17 cellular contexts compared by ENCODE assay signal in the genomic region with DNA sequence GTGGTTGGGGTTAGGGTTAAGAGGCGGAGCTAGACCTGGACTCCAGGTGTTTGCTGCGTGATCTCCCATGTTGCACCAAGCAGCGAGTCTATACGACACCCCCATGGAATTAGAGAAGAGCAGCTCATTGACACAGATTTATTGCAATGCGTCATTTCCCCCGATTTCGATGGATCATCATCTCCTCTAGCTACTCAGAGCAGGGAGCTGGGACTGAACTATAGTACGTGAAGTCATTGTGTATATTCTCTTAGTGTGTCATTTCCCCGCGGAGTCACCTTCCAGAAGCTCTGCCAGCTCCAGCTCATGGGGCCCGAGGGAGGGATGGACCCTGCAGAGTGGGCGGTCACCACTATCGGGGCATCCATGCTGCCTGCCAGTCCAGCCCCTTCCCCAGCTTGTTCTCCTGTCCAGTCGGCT. TPM values are rescaled to one million over a fixed set of nuclear protein-coding genes. Genes with fewer than 3 reads are reported as not detected.
A peak's percentile ranks its signal among the peaks of the same experiment; 100 is the strongest.
DNase-seq lines count a peak whose midpoint lies in the region; ATAC-seq and TF ChIP-seq lines count a peak whose summit lies in the region.
"Had no signal": no experiment of that assay in that cellular context is flagged by ENCODE, and none has a peak within 500 bp of the region (broad histone marks: within the 10 kb centered on the region; RNA-seq: fewer than 3 reads in every experiment).

No MANE protein-coding gene starts in this region.

- no peaks in the 10 kb centered on the region for H3K9me3 ChIP-seq in OCI-LY1 (ENCODE audit: low read length)
- no peaks in the 10 kb centered on the region for H3K9me3 ChIP-seq in fibroblast of lung (ENCODE audit: control insufficient read depth, insufficient read depth, low read depth, low read length)
- H3K9me3 ChIP-seq in body of pancreas: no peaks in the 10 kb centered on the region
- H3K9me3 ChIP-seq: sigmoid colon, thoracic aorta had no signal

- H2AFZ ChIP-seq in OCI-LY1 (ENCODE audit: low read length): no peak overlapping the region
- no peak overlapping the region for H2AFZ ChIP-seq in fibroblast of lung (ENCODE audit: low read length)

- H3K4me2 ChIP-seq in OCI-LY1 (ENCODE audit: low read length) (peak overlapping the region; percentile 17; the same call in 1 of the 2 replicates), fibroblast of lung (ENCODE audit: extremely low read depth, insufficient read depth, low read length) (no peak overlapping the region)

- intact Hi-C loops in posterior vena cava (cut with DNase I) (no loop called here), body of pancreas (cut with DNase I) (no loop called here), left ventricle myocardium superior (cut with micrococcal nuclease) (no loop called here)

- H3K27ac ChIP-seq in OCI-LY1 (ENCODE audit: low read depth, low read length, poor library complexity, severe bottlenecking): no peak overlapping the region
- H3K27ac ChIP-seq in fibroblast of lung (ENCODE audit: insufficient read depth, low read length): no peak overlapping the region
- no peak overlapping the region for H3K27ac ChIP-seq in body of pancreas
- H3K27ac ChIP-seq: 22Rv1, sigmoid colon, thoracic aorta had no signal

- TF ChIP-seq CTCF in OCI-LY1 (IDR thresholded peaks at IDR 0.05; ENCODE audit: low read length) (no peak), fibroblast of lung (conservative IDR thresholded peaks at IDR 0.05 in 1 of 2, IDR thresholded peaks at IDR 0.05 in 1 of 2; ENCODE audit: low read depth in 1 of 2, low read length in 2 of 2) (no peak), body of pancreas (IDR thresholded peaks at IDR 0.05) (no peak)

- no peaks in the 10 kb centered on the region for H3F3A ChIP-seq in OCI-LY1 (ENCODE audit: insufficient read depth, low read length)

- DNase-seq in NCI-H82 (lab: John Stamatoyannopoulos, UW) (peak; percentile 62), NCI-H82 treated with DMSO at 0.1 percent for 48 hours (lab: John Stamatoyannopoulos, UW; ENCODE audit: unreplicated experiment) (no peak), fibroblast of lung (ENCODE audit: low read depth in 2 of 2) (peak; percentile 23 to 80), posterior vena cava (ENCODE audit: low spot score) (peak; percentile 49), body of pancreas (no peak), left ventricle myocardium superior (no peak)
- DNase-seq in central memory CD4-positive, alpha-beta T cell: no peak
- DNase-seq: activated B cell treated with CpG ODN at 0.5 μM for 24 hours; activated naive CD4-positive, alpha-beta T cell; CD4-positive, CD25-positive, alpha-beta regulatory T cell; DMS53; NCI-H2029 treated with DMSO at 0.1 percent for 48 hours; sigmoid colon; stimulated activated CD4-positive, alpha-beta T cell treated with anti-CD3 and anti-CD28 coated beads, Interleukin-4, amount 100 ng/mL, for 24 hours had no signal

- WGBS in body of pancreas, 2 donors: 71 to 76% methylated on average over 12 to 14 of the region's 14 CpGs

- H4K20me1 ChIP-seq in OCI-LY1 (ENCODE audit: insufficient read depth, low read length) (no peaks in the 10 kb centered on the region), fibroblast of lung (ENCODE audit: control insufficient read depth, extremely low read depth, insufficient read depth, low read length) (no peaks in the 10 kb centered on the region)

- H3K4me1 ChIP-seq in OCI-LY1 (ENCODE audit: insufficient read depth, low read length, severe bottlenecking) (peaks cover 29% of the 10 kb centered on the region), fibroblast of lung (ENCODE audit: control insufficient read depth, extremely low read depth, insufficient read depth, low read length) (peaks cover 15% of the 10 kb centered on the region), body of pancreas (peaks cover 6% of the 10 kb centered on the region)

- ATAC-seq in body of pancreas: no peak
- no peak for ATAC-seq in left ventricle myocardium superior

- H3K79me2 ChIP-seq in OCI-LY1 (ENCODE audit: insufficient read depth, low read length) (no peaks in the 10 kb centered on the region), fibroblast of lung (ENCODE audit: control insufficient read depth, insufficient read depth, low read length) (no peaks in the 10 kb centered on the region)

- no peak overlapping the region for H3K4me3 ChIP-seq in OCI-LY1 (ENCODE audit: low read depth, low read length, poor library complexity, severe bottlenecking)
- H3K4me3 ChIP-seq in fibroblast of lung (replicated peaks in 1 of 4; ENCODE audit: control extremely low read depth in 1 of 4, insufficient read depth in 1 of 4, low read depth in 3 of 4, low read length in 4 of 4): no peak overlapping the region
- H3K4me3 ChIP-seq in body of pancreas: no peak overlapping the region
- H3K4me3 ChIP-seq: sigmoid colon, thoracic aorta had no signal

- TF ChIP-seq POLR2A in body of pancreas (IDR thresholded peaks at IDR 0.05): no peak

- H3K9ac ChIP-seq in OCI-LY1 (ENCODE audit: low read length) (no peak overlapping the region), fibroblast of lung (ENCODE audit: insufficient read depth, low read length) (no peak overlapping the region)

- H3K27me3 ChIP-seq in OCI-LY1 (ENCODE audit: insufficient read depth, low read length) (0 out of 2 replicates have a peak, but pooled peaks cover 11% of the 10 kb centered on the region), fibroblast of lung (ENCODE audit: control insufficient read depth, insufficient read depth, low read length) (peaks cover 5% of the 10 kb centered on the region), body of pancreas (no peaks in the 10 kb centered on the region)
- H3K27me3 ChIP-seq: sigmoid colon had no signal

- no peaks in the 10 kb centered on the region for H3K9me2 ChIP-seq in OCI-LY1 (ENCODE audit: low read depth, low read length)

- no peaks in the 10 kb centered on the region for H3K36me3 ChIP-seq in OCI-LY1 (ENCODE audit: insufficient read depth, low read length)
- H3K36me3 ChIP-seq in fibroblast of lung (ENCODE audit: control insufficient read depth, insufficient read depth, low read length): no peaks in the 10 kb centered on the region
- no peaks in the 10 kb centered on the region for H3K36me3 ChIP-seq in body of pancreas (replicated peaks in 1 of 2; ENCODE audit: insufficient read depth in 1 of 2, low read depth in 2 of 2)
- H3K36me3 ChIP-seq: sigmoid colon, thoracic aorta had no signal

RNA-seq across cellular contexts. Expression of a gene that starts 7.5 kb away (rescaled TPM):
- total RNA-seq in fibroblast of lung: 18.0 and 22.3 TPM in 2 replicates
- 20.3 and 22.2 TPM in 2 replicates for polyA plus RNA-seq in fibroblast of lung
- polyA plus RNA-seq in fibroblast of lung (2012): 13.3 and 14.1 TPM in 2 replicates
- 65.9 and 70.7 TPM in 2 replicates for polyA minus RNA-seq in fibroblast of lung (ENCODE audit: low replicate concordance)
- 10 to 100 TPM; 28.0 to 43.1 TPM for total RNA-seq in posterior vena cava
- 10 to 100 TPM; 10.4 to 25.4 TPM for total RNA-seq in body of pancreas
- total RNA-seq in left ventricle myocardium superior: 5.2 TPM

RNA-seq across cellular contexts. Expression of a gene that starts 48.9 kb away (rescaled TPM):
- total RNA-seq in fibroblast of lung (5.6 and 8.9 TPM in 2 replicates), posterior vena cava (10 to 100 TPM; 12.6 to 25.6 TPM), body of pancreas (10 to 100 TPM in 1 of 2 donors, 1 to 10 TPM in 1; 4.2 to 10.2 TPM), left ventricle myocardium superior (6.6 TPM)
- 9.1 and 12.2 TPM in 2 replicates for polyA plus RNA-seq in fibroblast of lung
- polyA plus RNA-seq in fibroblast of lung (2012): 5.6 and 7.0 TPM in 2 replicates
- polyA minus RNA-seq in fibroblast of lung (ENCODE audit: low replicate concordance): 19.8 and 31.3 TPM in 2 replicates

Comparison
In these comparisons a context has a peak if more than half of its experiments do, and no peak if none do; other contexts are left out.
1. DNase-seq: peak in NCI-H82 (single experiment), fibroblast of lung (2 of 2) and posterior vena cava (single experiment); none in NCI-H82 treated with DMSO at 0.1 percent for 48 hours (single experiment), body of pancreas (0 of 4), central memory CD4-positive, alpha-beta T cell (single experiment) and left ventricle myocardium superior (single experiment).